Comparison of ENCODE assay signal across 10 cellular contexts in the genomic region with DNA sequence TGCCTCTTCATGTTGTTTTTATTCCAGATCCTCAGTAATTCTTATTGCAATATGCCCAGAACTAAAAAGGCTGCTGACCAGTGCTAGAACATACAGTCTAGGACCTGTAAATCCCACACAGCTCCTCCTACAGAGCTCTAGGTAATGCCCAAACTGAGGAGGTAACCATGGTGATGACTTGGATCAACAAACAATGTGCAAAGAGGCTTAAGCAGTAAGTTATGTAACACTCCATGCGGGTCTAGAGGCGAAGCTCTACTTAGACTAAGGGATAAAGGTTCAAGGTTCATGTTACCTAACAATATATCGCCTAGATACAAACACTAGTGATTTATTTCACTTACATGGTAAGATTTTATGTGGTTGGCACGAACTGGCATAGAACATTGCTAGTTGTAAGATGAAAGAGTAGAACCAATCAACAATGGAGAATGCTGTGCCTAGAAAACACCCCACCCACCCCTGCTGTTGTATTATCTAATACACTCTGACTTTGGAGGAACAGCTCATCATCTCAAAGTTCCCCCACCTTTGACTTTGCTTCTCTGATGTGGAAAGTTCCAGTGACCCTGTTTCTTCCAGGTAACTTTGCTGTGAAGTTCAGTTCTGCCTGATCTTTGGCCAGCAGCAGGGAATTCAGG.
DNase-seq lines count a peak whose midpoint lies in the region; ATAC-seq, FAIRE-seq and TF ChIP-seq lines count a peak whose summit lies in the region.
"Had no signal": no experiment of that assay in that cellular context is flagged by ENCODE, and none has a peak within 500 bp of the region (broad histone marks: within the 10 kb centered on the region; RNA-seq: fewer than 3 reads in every experiment).

No MANE protein-coding gene starts in this region.

- 32 to 60% methylated on average over 2 to 4 of the region's 4 CpGs for WGBS in transverse colon (ENCODE audit: low coverage in 1 of 2), 2 donors
- 42 to 49% (median 45%) methylated on average over 4 of the region's 4 CpGs for WGBS in adrenal gland, 4 donors

- H3K4me1 ChIP-seq in iPS-18a (ENCODE audit: control insufficient read depth, low read depth, low read length) = peaks cover 18% of the 10 kb centered on the region
- peaks cover 0 to 11% (median 8%) of the 10 kb centered on the region in 4 donors for H3K4me1 ChIP-seq in transverse colon
- H3K4me1 ChIP-seq in adrenal gland (replicated peaks in 1 of 2) = no peaks in the 10 kb centered on the region
- H3K4me1 ChIP-seq: BLaER1 had no signal

- H3K4me3 ChIP-seq in iPS-18a (ENCODE audit: low read length) (no peak overlapping the region), transverse colon (no peak overlapping the region), adrenal gland (no peak overlapping the region)
- H3K4me3 ChIP-seq: BLaER1 had no signal

- H3K27me3 ChIP-seq in iPS-18a (ENCODE audit: control insufficient read depth, insufficient read depth, low read length) (no peaks in the 10 kb centered on the region), transverse colon (no peaks in the 10 kb centered on the region), adrenal gland (no peaks in the 10 kb centered on the region)
- H3K27me3 ChIP-seq: BLaER1 had no signal

- no peak for FAIRE-seq in RCC 7860 (lab: Jason Lieb, UNC)

- H3K36me3 ChIP-seq in iPS-18a (ENCODE audit: control insufficient read depth, low read depth, low read length) = no peaks in the 10 kb centered on the region
- no peaks in the 10 kb centered on the region for H3K36me3 ChIP-seq in transverse colon
- no peaks in the 10 kb centered on the region for H3K36me3 ChIP-seq in adrenal gland (replicated peaks in 1 of 2)
- H3K36me3 ChIP-seq: BLaER1 had no signal

- TF ChIP-seq CTCF in transverse colon (IDR thresholded peaks at IDR 0.05) = no peak
- no peak for TF ChIP-seq CTCF in adrenal gland (IDR thresholded peaks at IDR 0.05)

- H3K27ac ChIP-seq in iPS-18a (ENCODE audit: low read length) (peak overlapping the region; percentile 7), transverse colon (peak overlapping the region in 3 of 4 donors; percentile 46 to 68 (median 54)), adrenal gland (no peak overlapping the region)
- H3K27ac ChIP-seq: BLaER1 had no signal

- TF ChIP-seq POLR2A in transverse colon (IDR thresholded peaks at IDR 0.05) (no peak), adrenal gland (IDR thresholded peaks at IDR 0.05) (no peak)

- no peak for ATAC-seq in HG03457 (IDR thresholded peaks at IDR 0.05; ENCODE audit: unreplicated experiment)

- DNase-seq in SKM-1 treated with dmso at 0.1 percent for 144 hours (lab: John Stamatoyannopoulos, UW; ENCODE audit: unreplicated experiment) (peak; percentile 52), SKM-1 (lab: John Stamatoyannopoulos, UW; ENCODE audit: unreplicated experiment) (no peak), RCC 7860 (ENCODE audit: low spot score) (peak; percentile 27), transverse colon (peak; percentile 24), adrenal gland (no peak)
- no peak for DNase-seq in activated effector memory CD4-positive, alpha-beta T cell treated with Interleukin-2 at 50 U/mL for 16 hours
- DNase-seq: T-helper 2 cell had no signal

- no peak overlapping the region for H3K9ac ChIP-seq in iPS-18a (ENCODE audit: low read length)
- H3K9ac ChIP-seq: BLaER1 had no signal

- intact Hi-C loops in transverse colon (cut with DNase I; ENCODE audit: low total_unique reads) = no loop called here
- intact Hi-C loops in adrenal gland (cut with DNase I) = no loop called here

- H3K9me3 ChIP-seq in iPS-18a (ENCODE audit: control insufficient read depth, low read depth, low read length) = no peaks in the 10 kb centered on the region
- H3K9me3 ChIP-seq in transverse colon = no peaks in the 10 kb centered on the region
- no peaks in the 10 kb centered on the region for H3K9me3 ChIP-seq in adrenal gland (replicated peaks in 1 of 3)
- H3K9me3 ChIP-seq: BLaER1 had no signal

- TF ChIP-seq EP300 in transverse colon (IDR thresholded peaks at IDR 0.05; ENCODE audit: low read depth) = peak; percentile 11

- in situ Hi-C loops in transverse colon (cut with MboI; ENCODE audit: low pct_ligation_motif_present in 1 of 4, low pct_unique_long_range_greater_than_20kb in 1 of 4, low sequenced_read_pairs in 3 of 4) = no loop called here

Comparison
In these comparisons a context has a peak if more than half of its experiments do, and no peak if none do; other contexts are left out.
1. DNase-seq: peak in SKM-1 treated with dmso at 0.1 percent for 144 hours (single experiment), RCC 7860 (single experiment) and transverse colon (single experiment); none in SKM-1 (single experiment), adrenal gland (0 of 7) and activated effector memory CD4-positive, alpha-beta T cell treated with Interleukin-2 at 50 U/mL for 16 hours (single experiment).
2. H3K27ac ChIP-seq: peak in iPS-18a (single experiment) and transverse colon (3 of 4); none in adrenal gland (0 of 5).